ENCODE assay signal across 8 cellular contexts in the genomic region with DNA sequence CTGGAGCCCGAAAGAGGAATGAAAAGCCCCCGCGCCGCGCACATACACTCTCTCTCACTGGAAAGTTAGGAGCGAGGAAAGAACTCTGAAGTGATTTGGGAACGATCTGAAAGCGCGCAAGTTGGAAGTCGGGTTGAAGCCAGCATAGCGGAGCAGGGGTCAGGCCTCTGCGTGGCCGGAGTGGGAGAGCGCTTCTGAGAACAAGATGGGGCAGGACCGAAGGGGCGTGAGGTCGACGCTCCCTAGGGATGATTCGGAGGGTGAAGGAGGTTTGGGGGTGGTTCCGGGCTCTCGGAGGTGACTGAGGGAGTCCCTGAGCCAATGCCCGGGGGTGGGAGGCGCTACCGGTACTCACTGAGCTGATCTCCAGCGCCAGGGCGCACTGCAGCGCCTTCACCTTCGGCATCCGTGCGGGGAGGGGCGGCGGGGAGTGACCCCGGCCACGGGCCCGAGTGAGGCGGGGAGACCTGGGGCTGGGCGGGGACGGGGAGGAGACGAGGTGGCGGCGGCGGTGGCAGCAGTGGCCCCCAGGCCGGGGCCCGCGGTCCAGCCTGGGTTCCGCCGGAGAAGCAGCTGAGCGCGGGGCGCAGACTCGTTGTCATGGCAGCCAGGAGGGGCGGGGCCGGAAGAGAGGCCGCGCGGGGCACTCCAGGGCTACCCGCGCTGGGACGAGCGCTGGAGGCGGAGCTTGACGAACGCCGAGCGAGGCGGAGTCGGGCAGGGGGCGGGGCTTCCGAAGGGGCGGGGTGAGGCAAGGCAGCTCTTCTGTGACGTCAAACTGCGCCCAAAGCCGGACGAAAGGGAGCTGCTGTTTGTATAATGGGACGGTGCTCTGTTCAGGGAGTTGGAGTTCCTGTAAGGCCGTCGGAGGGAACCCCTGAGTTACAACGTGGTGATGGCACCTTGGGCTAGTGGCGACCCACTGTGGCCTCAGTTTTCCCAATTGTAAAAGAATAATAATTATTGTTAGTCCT. TPM values are rescaled to one million over a fixed set of nuclear protein-coding genes. Genes with fewer than 3 reads are reported as not detected.
DNase-seq lines count a peak whose midpoint lies in the region; TF ChIP-seq lines count a peak whose summit lies in the region.

A gene (minus strand): TSS at position 602 of the 974 bp plus-strand sequence. CDS start 196 bp downstream, at position 406.

- no peak within 1 kb of the TSS for H2BK12ac ChIP-seq in neuronal stem cell (ENCODE audit: low read length)

- no peak within 1 kb of the TSS for H4K91ac ChIP-seq in neuronal stem cell (ENCODE audit: low read depth, low read length, poor library complexity)

- H3K9me3 ChIP-seq in SJCRH30 (replicated peaks) = peaks cover 4% of the 10 kb centered on the region; the same call in 1 of the 2 replicates
- H3K9me3 ChIP-seq in neuronal stem cell (replicated peaks in 1 of 2; ENCODE audit: control insufficient read depth in 2 of 2, insufficient read depth in 1 of 2, low read depth in 1 of 2, low read length in 2 of 2) = peaks cover 0 to 6% of the 10 kb centered on the region in 2 donors
- no peaks in the 10 kb centered on the region for H3K9me3 ChIP-seq in stomach

- no CpG with 5 or more reads among the region's 79 CpGs for WGBS in neuronal stem cell (ENCODE audit: extremely low coverage in 2 of 2, insufficient read length in 2 of 2, insufficient replicate concordance in 1 of 2), 2 donors
- WGBS in stomach, 5 donors = 1 to 4% (median 1%) methylated on average over 36 to 79 of the region's 79 CpGs

- no peak within 1 kb of the TSS for H4K8ac ChIP-seq in neuronal stem cell (ENCODE audit: low read depth, low read length)

- peak within 1 kb of the TSS; percentile 73 for H3K9ac ChIP-seq in neuronal stem cell (ENCODE audit: low read depth, low read length, poor library complexity)

- no peaks in the 10 kb centered on the region for H3K4me1 ChIP-seq in SJCRH30
- H3K4me1 ChIP-seq in neuronal stem cell (ENCODE audit: control insufficient read depth in 2 of 2, insufficient read depth in 1 of 2, low read depth in 1 of 2, low read length in 2 of 2) = peaks cover 7 to 11% of the 10 kb centered on the region in 2 donors
- H3K4me1 ChIP-seq in stomach = peaks cover 14 to 46% (median 32%) of the 10 kb centered on the region in 4 donors

- TF ChIP-seq POLR2A in stomach (IDR thresholded peaks at IDR 0.05) = peak in 2 of 4 donors; percentile 45 to 77

- peak within 1 kb of the TSS; percentile 60 for H3K4me3 ChIP-seq in LNCaP clone FGC (ENCODE audit: low read depth, low read length)
- H3K4me3 ChIP-seq in SJCRH30 = peak within 1 kb of the TSS; percentile 75
- H3K4me3 ChIP-seq in neuronal stem cell (ENCODE audit: low read length in 2 of 2) = peak within 1 kb of the TSS; percentile 66 to 82
- peak within 1 kb of the TSS; percentile 83 to 89 (median 84) for H3K4me3 ChIP-seq in stomach

- peak; percentile 92 for DNase-seq in DMS79 treated with DMSO at 0.1 percent for 48 hours (lab: John Stamatoyannopoulos, UW)
- peak; percentile 67 for DNase-seq in GOT3 (lab: John Stamatoyannopoulos, UW)
- peak; percentile 64 for DNase-seq in LNCaP clone FGC (ENCODE audit: low read depth)
- DNase-seq in SJCRH30 = peak; percentile 93 to 94
- DNase-seq in activated naive CD4-positive, alpha-beta T cell treated with anti-CD3 and anti-CD28 coated beads, Interleukin-2, amount 50 U/mL, for 16 hours = peak; percentile 96
- peak; percentile 96 for DNase-seq in germinal center (ENCODE audit: low spot score)
- DNase-seq in neuronal stem cell (ENCODE audit: low spot score) = peak; percentile 97
- peak; percentile 98 for DNase-seq in stomach

- peak within 1 kb of the TSS; percentile 72 for H3K18ac ChIP-seq in neuronal stem cell (ENCODE audit: low read length)

- peak within 1 kb of the TSS; percentile 90 for H2AFZ ChIP-seq in neuronal stem cell (ENCODE audit: low read length)

- intact Hi-C loops in stomach (cut with DNase I; ENCODE audit: low total_unique reads) = no loop called here

- H2BK15ac ChIP-seq in neuronal stem cell (ENCODE audit: low read length) = no peak within 1 kb of the TSS

- H3K79me1 ChIP-seq in neuronal stem cell (ENCODE audit: low read depth, low read length) = no peaks in the 10 kb centered on the region

- no peak within 1 kb of the TSS for H3K14ac ChIP-seq in neuronal stem cell (ENCODE audit: low read length)

- no peak for TF ChIP-seq EP300 in stomach (IDR thresholded peaks at IDR 0.05)

- H2BK5ac ChIP-seq in neuronal stem cell (ENCODE audit: low read length) = no peak within 1 kb of the TSS

- peak within 1 kb of the TSS; percentile 77 for H3K4me2 ChIP-seq in neuronal stem cell (ENCODE audit: insufficient read depth, low read length, poor library complexity, severe bottlenecking)

- TF ChIP-seq CTCF in LNCaP clone FGC (IDR thresholded peaks at IDR 0.05; ENCODE audit: control insufficient read depth, extremely low read depth, insufficient read depth) (peak; percentile 17; the same call in 1 of the 2 replicates), stomach (IDR thresholded peaks at IDR 0.05) (no peak)

- no peak within 1 kb of the TSS; the same call in 1 of the 2 replicates for H3K27ac ChIP-seq in SJCRH30
- H3K27ac ChIP-seq in neuronal stem cell (replicated peaks; ENCODE audit: low read length) = peak within 1 kb of the TSS; percentile 84
- H3K27ac ChIP-seq in stomach = peak within 1 kb of the TSS; percentile 91 to 97 (median 95)

- no peak within 1 kb of the TSS for H2AK5ac ChIP-seq in neuronal stem cell (ENCODE audit: low read depth, low read length)

- no peak within 1 kb of the TSS for H3K4ac ChIP-seq in neuronal stem cell (ENCODE audit: low read length)

- peak within 1 kb of the TSS; percentile 80 for H3K23ac ChIP-seq in neuronal stem cell (ENCODE audit: low read depth, low read length, poor library complexity)

- H3K27me3 ChIP-seq in SJCRH30 (no peaks in the 10 kb centered on the region), neuronal stem cell (ENCODE audit: control insufficient read depth in 3 of 3, insufficient read depth in 3 of 3, low read depth in 1 of 3, low read length in 3 of 3) (no peaks in the 10 kb centered on the region), stomach (no peaks in the 10 kb centered on the region)

- H2BK120ac ChIP-seq in neuronal stem cell (ENCODE audit: low read depth, low read length) = no peak within 1 kb of the TSS

- H3K36me3 ChIP-seq in SJCRH30 (no peaks in the 10 kb centered on the region), neuronal stem cell (replicated peaks in 1 of 2; ENCODE audit: control insufficient read depth in 2 of 2, insufficient read depth in 2 of 2, low read length in 2 of 2) (peaks cover 0 to 6% of the 10 kb centered on the region in 2 donors), stomach (no peaks in the 10 kb centered on the region)

RNA-seq across cellular contexts. Expression of the gene that starts here (rescaled TPM):
- 3.0 and 3.4 TPM in 2 replicates for total RNA-seq in SJCRH30 (2014; rRNA removed; shearing (Covaris generic))
- polyA plus RNA-seq in neuronal stem cell (2013, experiment 1 of 2) = 12.4 TPM
- 11.8 TPM for polyA plus RNA-seq in neuronal stem cell (2013, experiment 2 of 2)
- 10 to 100 TPM; 12.0 to 59.1 (median 20.4) TPM for total RNA-seq in stomach
- 10 to 100 TPM in 1 of 3 donors, 1 to 10 TPM in 2; 3.1 to 12.4 (median 3.2) TPM for polyA plus RNA-seq in stomach
